In the genomic region with DNA sequence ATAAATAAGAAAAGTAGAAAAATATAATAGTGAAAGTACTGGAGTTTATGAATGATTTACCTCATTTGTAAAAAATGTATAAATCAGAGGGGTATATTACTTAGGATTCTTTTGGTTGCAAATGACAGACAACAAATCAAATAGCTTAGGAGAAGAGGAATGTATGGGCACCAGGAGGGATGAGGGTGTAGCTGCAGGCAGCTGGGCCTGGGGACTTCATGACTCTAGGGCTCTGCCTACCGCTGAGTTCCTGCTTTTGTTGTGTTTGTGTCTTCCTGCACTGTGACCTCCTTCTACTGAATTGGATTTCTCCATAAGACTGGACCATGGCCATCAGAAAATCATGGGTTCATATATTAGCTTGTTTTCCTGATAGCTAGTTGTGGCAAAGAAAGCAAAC, we compare ENCODE assay signal across 2 cellular contexts.
TF ChIP-seq lines count a peak whose summit lies in the region.

No MANE protein-coding gene starts in this region.

TF ChIP-seq in GM23338, 12 proteins besides CTCF, POLR2A, EP300 and RAD21:
- TF ChIP-seq EZH2 (IDR thresholded peaks at IDR 0.05; ENCODE audit: low read depth, unreplicated experiment) (no peak), ZNF114 (CRISPR knock-in tag; IDR thresholded peaks at IDR 0.05) (no peak), STAT1 (IDR thresholded peaks at IDR 0.05; ENCODE audit: unreplicated experiment) (no peak)
- TF ChIP-seq, protein P1, sequence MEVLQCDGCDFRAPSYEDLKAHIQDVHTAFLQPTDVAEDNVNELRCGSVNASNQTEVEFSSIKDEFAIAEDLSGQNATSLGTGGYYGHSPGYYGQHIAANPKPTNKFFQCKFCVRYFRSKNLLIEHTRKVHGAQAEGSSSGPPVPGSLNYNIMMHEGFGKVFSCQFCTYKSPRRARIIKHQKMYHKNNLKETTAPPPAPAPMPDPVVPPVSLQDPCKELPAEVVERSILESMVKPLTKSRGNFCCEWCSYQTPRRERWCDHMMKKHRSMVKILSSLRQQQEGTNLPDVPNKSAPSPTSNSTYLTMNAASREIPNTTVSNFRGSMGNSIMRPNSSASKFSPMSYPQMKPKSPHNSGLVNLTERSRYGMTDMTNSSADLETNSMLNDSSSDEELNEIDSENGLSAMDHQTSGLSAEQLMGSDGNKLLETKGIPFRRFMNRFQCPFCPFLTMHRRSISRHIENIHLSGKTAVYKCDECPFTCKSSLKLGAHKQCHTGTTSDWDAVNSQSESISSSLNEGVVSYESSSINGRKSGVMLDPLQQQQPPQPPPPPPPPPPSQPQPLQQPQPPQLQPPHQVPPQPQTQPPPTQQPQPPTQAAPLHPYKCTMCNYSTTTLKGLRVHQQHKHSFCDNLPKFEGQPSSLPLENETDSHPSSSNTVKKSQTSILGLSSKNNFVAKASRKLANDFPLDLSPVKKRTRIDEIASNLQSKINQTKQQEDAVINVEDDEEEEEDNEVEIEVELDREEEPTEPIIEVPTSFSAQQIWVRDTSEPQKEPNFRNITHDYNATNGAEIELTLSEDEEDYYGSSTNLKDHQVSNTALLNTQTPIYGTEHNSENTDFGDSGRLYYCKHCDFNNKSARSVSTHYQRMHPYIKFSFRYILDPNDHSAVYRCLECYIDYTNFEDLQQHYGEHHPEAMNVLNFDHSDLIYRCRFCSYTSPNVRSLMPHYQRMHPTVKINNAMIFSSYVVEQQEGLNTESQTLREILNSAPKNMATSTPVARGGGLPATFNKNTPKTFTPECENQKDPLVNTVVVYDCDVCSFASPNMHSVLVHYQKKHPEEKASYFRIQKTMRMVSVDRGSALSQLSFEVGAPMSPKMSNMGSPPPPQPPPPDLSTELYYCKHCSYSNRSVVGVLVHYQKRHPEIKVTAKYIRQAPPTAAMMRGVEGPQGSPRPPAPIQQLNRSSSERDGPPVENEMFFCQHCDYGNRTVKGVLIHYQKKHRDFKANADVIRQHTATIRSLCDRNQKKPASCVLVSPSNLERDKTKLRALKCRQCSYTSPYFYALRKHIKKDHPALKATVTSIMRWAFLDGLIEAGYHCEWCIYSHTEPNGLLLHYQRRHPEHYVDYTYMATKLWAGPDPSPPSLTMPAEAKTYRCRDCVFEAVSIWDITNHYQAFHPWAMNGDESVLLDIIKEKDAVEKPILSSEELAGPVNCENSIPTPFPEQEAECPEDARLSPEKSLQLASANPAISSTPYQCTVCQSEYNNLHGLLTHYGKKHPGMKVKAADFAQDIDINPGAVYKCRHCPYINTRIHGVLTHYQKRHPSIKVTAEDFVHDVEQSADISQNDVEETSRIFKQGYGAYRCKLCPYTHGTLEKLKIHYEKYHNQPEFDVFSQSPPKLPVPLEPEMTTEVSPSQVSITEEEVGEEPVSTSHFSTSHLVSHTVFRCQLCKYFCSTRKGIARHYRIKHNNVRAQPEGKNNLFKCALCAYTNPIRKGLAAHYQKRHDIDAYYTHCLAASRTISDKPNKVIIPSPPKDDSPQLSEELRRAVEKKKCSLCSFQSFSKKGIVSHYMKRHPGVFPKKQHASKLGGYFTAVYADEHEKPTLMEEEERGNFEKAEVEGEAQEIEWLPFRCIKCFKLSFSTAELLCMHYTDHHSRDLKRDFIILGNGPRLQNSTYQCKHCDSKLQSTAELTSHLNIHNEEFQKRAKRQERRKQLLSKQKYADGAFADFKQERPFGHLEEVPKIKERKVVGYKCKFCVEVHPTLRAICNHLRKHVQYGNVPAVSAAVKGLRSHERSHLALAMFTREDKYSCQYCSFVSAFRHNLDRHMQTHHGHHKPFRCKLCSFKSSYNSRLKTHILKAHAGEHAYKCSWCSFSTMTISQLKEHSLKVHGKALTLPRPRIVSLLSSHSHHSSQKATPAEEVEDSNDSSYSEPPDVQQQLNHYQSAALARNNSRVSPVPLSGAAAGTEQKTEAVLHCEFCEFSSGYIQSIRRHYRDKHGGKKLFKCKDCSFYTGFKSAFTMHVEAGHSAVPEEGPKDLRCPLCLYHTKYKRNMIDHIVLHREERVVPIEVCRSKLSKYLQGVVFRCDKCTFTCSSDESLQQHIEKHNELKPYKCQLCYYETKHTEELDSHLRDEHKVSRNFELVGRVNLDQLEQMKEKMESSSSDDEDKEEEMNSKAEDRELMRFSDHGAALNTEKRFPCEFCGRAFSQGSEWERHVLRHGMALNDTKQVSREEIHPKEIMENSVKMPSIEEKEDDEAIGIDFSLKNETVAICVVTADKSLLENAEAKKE (CRISPR knock-in tag; IDR thresholded peaks at IDR 0.05): no peak

TF ChIP-seq in H1, 55 proteins besides CTCF, POLR2A, EP300 and RAD21:
- TF ChIP-seq RBBP5 (IDR thresholded peaks at IDR 0.05; ENCODE audit: borderline replicate concordance, low read depth, low read length): no peak
TF ChIP-seq in H1: peak in this region for 0.
